8 cellular contexts compared by ENCODE assay signal in the genomic region with DNA sequence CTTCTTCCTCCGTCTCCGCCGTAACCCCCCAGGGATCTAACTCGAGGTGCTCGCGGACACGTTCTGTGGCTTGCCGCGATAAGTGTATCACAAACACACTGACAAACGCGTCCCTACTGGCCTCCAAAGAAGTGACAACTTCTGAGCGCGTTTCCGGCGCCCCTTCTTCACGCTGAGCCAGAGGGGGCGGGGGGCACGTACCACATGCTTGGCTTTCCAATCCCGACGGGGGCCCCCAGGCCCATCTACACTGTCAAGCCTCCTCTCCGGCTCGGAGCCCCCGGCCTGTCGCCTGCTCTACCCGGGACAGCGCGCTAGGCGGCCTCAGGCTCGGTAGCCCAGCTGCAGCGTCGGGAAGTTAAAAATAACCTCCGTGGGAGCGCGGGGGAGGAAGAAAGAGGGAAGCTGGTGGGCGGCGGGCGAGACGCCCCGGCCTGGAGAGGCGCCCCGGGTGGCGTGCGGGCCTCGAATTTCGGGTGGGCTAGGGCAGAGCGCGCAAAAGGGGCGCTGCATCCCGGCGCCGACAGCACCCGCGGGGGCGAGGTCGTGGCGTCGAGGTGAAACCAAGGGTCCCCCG. TPM values are rescaled to one million over a fixed set of nuclear protein-coding genes. Genes with fewer than 3 reads are reported as not detected.
DNase-seq lines count a peak whose midpoint lies in the region; ATAC-seq and TF ChIP-seq lines count a peak whose summit lies in the region.

No MANE protein-coding gene starts in this region.

- in situ Hi-C loops in astrocyte of the spinal cord (cut with HindIII; ENCODE audit: low sequenced_read_pairs), result no loop called here

- TF ChIP-seq CTCF in GM12865 (IDR thresholded peaks at IDR 0.05; ENCODE audit: insufficient read depth, low read depth, low read length, missing control alignments) (peak; percentile 21), astrocyte of the spinal cord (IDR thresholded peaks at IDR 0.05; ENCODE audit: low read depth, low read length) (peak; percentile 23)

- no peaks in the 10 kb centered on the region for H3K9me3 ChIP-seq in iPS-18c (ENCODE audit: control insufficient read depth, insufficient read depth, low read length)

- DNase-seq in GM12865 (ENCODE audit: low read depth) (peak; percentile 70), SHP77 treated with DMSO at 0.1 percent for 48 hours (lab: John Stamatoyannopoulos, UW) (peak; percentile 4), astrocyte of the spinal cord (ENCODE audit: low read depth, low spot score) (peak; percentile 55), H4 (ENCODE audit: low spot score) (no peak)
- peak; percentile 65 for DNase-seq in stimulated activated CD4-positive, alpha-beta T cell treated with anti-CD3 and anti-CD28 coated beads, Interleukin-15, amount 100 ng/mL, for 24 hours

- peak; percentile 6 for ATAC-seq in HG02885 (IDR thresholded peaks at IDR 0.05; ENCODE audit: poor library complexity, unreplicated experiment)
- ATAC-seq in HG03520 (IDR thresholded peaks at IDR 0.05; ENCODE audit: unreplicated experiment), result no peak

- peak overlapping the region; percentile 74 for H3K4me3 ChIP-seq in GM12865 (ENCODE audit: low read depth, low read length)
- H3K4me3 ChIP-seq in astrocyte of the spinal cord (ENCODE audit: low read depth, low read length), result peak overlapping the region; percentile 55
- H3K4me3 ChIP-seq in iPS-18c (ENCODE audit: insufficient read depth, low read depth, low read length), result peak overlapping the region; percentile 56; the same call in 1 of the 2 replicates

RNA-seq across cellular contexts. Expression of gene SPHK1, which starts 0.7 kb away (rescaled TPM):
- total RNA-seq in H4 (2014; rRNA removed; shearing (Covaris generic)), result 7.8 and 9.2 TPM in 2 replicates

RNA-seq across cellular contexts. Expression of gene PRPSAP1, which starts 30.0 kb away (rescaled TPM):
- total RNA-seq in H4 (2014; rRNA removed; shearing (Covaris generic)), result 48.1 and 49.7 TPM in 2 replicates
